In the genomic region with DNA sequence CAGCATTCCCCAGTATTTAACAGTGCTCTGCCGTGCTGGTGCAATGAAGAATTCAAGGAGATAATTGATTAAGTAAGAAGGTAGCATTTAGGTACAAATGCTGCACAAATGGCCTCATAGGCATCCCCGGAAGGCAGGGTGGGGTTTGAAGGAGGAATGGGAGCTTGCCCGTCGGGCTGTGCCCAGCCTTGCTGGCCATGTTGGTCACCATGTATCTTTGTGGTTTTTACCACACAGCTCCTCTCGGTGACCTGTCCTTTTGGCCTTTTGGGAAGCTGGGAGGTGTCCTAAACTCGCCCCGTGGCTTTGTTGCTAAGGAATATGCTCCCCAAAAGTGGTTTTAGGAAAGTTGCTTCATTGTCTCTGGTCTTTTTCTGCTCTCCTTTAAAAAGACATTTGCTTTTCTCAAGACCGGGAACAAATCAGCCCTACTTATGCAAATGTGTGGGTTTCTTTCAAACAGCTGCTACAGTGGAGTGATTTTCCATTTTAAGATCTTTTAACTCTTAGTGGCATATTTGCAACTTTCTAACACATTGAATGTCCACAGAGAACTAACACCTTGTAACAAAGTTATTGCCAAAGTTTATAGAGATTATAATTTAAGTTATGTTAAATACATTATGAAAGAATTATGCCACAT, we compare ENCODE assay signal across 16 cellular contexts. TPM values are rescaled to one million over a fixed set of nuclear protein-coding genes. Genes with fewer than 3 reads are reported as not detected.
A peak's percentile ranks its signal among the peaks of the same experiment; 100 is the strongest.
DNase-seq lines count a peak whose midpoint lies in the region; ATAC-seq lines count a peak whose summit lies in the region.
"Had no signal": no experiment of that assay in that cellular context is flagged by ENCODE, and none has a peak within 500 bp of the region (broad histone marks: within the 10 kb centered on the region; RNA-seq: fewer than 3 reads in every experiment).

No MANE protein-coding gene starts in this region.

- no peak for DNase-seq in activated T-cell treated with anti-CD3 and anti-CD28 coated beads, Interleukin-2, amount 50 U/mL, for 72 hours
- no peak for DNase-seq in activated T-cell treated with anti-CD3 and anti-CD28 coated beads, Interleukin-2, amount 50 U/mL, for 24 hours
- no peak for DNase-seq in activated naive CD8-positive, alpha-beta T cell treated with anti-CD3 and anti-CD28 coated beads, Interleukin-2, amount 10 ng/mL, durations not matched to agents 7 days and 5 days
- no peak for DNase-seq in stimulated activated naive CD8-positive, alpha-beta T cell treated with anti-CD3 and anti-CD28 coated beads, Interleukin-15, amount 100 ng/mL, for 72 hours
- DNase-seq in COLO668 (lab: John Stamatoyannopoulos, UW; ENCODE audit: unreplicated experiment) (no peak), NOMO-1 treated with DMSO at 0.1 percent for 48 hours (lab: John Stamatoyannopoulos, UW; ENCODE audit: unreplicated experiment) (no peak)
- DNase-seq: ACHN; activated CD8-positive, alpha-beta memory T cell treated with anti-CD3 and anti-CD28 coated beads, Interleukin-2, amount 50 U/mL, for 48 hours; MV-4-11; posterior cingulate gyrus; thyroid gland had no signal

- H3K27me3 Mint-ChIP-seq in activated T-cell treated with anti-CD3 and anti-CD28 coated beads, Interleukin-2, amount 50 U/mL, for 72 hours (ENCODE audit: low read depth), result no peaks in the 10 kb centered on the region
- H3K27me3 Mint-ChIP-seq in activated T-cell treated with anti-CD3 and anti-CD28 coated beads, Interleukin-2, amount 50 U/mL, for 24 hours, result peaks cover 37% of the 10 kb centered on the region
- peaks cover 3% of the 10 kb centered on the region for H3K27me3 Mint-ChIP-seq in activated naive CD8-positive, alpha-beta T cell treated with anti-CD3 and anti-CD28 coated beads, Interleukin-2, amount 10 ng/mL, durations not matched to agents 7 days and 5 days
- H3K27me3 Mint-ChIP-seq in stimulated activated naive CD8-positive, alpha-beta T cell treated with anti-CD3 and anti-CD28 coated beads, Interleukin-15, amount 100 ng/mL, for 72 hours, result no peaks in the 10 kb centered on the region

- no peak overlapping the region for H3K27ac Mint-ChIP-seq in activated T-cell treated with anti-CD3 and anti-CD28 coated beads, Interleukin-2, amount 50 U/mL, for 72 hours
- H3K27ac Mint-ChIP-seq in activated T-cell treated with anti-CD3 and anti-CD28 coated beads, Interleukin-2, amount 50 U/mL, for 24 hours, result no peak overlapping the region
- H3K27ac Mint-ChIP-seq in activated naive CD8-positive, alpha-beta T cell treated with anti-CD3 and anti-CD28 coated beads, Interleukin-2, amount 10 ng/mL, durations not matched to agents 7 days and 5 days, result no peak overlapping the region
- H3K27ac Mint-ChIP-seq in stimulated activated naive CD8-positive, alpha-beta T cell treated with anti-CD3 and anti-CD28 coated beads, Interleukin-15, amount 100 ng/mL, for 72 hours, result no peak overlapping the region

- POLR2A ChIA-PET in activated naive CD8-positive, alpha-beta T cell treated with anti-CD3 and anti-CD28 coated beads, Interleukin-2, amount 10 ng/mL, durations not matched to agents 7 days and 5 days (lab: Charles Lee), result no interaction called here

- H3K9me3 Mint-ChIP-seq in activated T-cell treated with anti-CD3 and anti-CD28 coated beads, Interleukin-2, amount 50 U/mL, for 72 hours, result no peaks in the 10 kb centered on the region
- no peaks in the 10 kb centered on the region for H3K9me3 Mint-ChIP-seq in activated T-cell treated with anti-CD3 and anti-CD28 coated beads, Interleukin-2, amount 50 U/mL, for 24 hours
- peaks cover 3% of the 10 kb centered on the region for H3K9me3 Mint-ChIP-seq in activated naive CD8-positive, alpha-beta T cell treated with anti-CD3 and anti-CD28 coated beads, Interleukin-2, amount 10 ng/mL, durations not matched to agents 7 days and 5 days
- H3K9me3 Mint-ChIP-seq in stimulated activated naive CD8-positive, alpha-beta T cell treated with anti-CD3 and anti-CD28 coated beads, Interleukin-15, amount 100 ng/mL, for 72 hours, result no peaks in the 10 kb centered on the region

- no peak for ATAC-seq in activated T-cell treated with anti-CD3 and anti-CD28 coated beads, Interleukin-2, amount 50 U/mL, for 72 hours (replicated peaks in 1 of 2)
- peak; percentile 73 for ATAC-seq in HG02870 (IDR thresholded peaks at IDR 0.05; ENCODE audit: unreplicated experiment)
- no peak for ATAC-seq in activated naive CD8-positive, alpha-beta T cell treated with anti-CD3 and anti-CD28 coated beads, Interleukin-2, amount 10 ng/mL, durations not matched to agents 7 days and 5 days (ENCODE audit: low read depth)
- ATAC-seq in stimulated activated naive CD8-positive, alpha-beta T cell treated with anti-CD3 and anti-CD28 coated beads, Interleukin-15, amount 100 ng/mL, for 72 hours, result no peak
- no peak for ATAC-seq in HG02840 (IDR thresholded peaks at IDR 0.05; ENCODE audit: low FRiP score, unreplicated experiment)
- ATAC-seq: activated CD4-positive, CD25-positive, alpha-beta regulatory T cell treated with anti-CD3 and anti-CD28 coated beads, Interleukin-2, amount 50 U/mL, for 24 hours; Panc1 had no signal

- H3K36me3 Mint-ChIP-seq in activated T-cell treated with anti-CD3 and anti-CD28 coated beads, Interleukin-2, amount 50 U/mL, for 72 hours (ENCODE audit: insufficient read depth in 2 of 2), result no peaks in the 10 kb centered on the region
- no peaks in the 10 kb centered on the region for H3K36me3 Mint-ChIP-seq in activated T-cell treated with anti-CD3 and anti-CD28 coated beads, Interleukin-2, amount 50 U/mL, for 24 hours (ENCODE audit: low read depth)
- peaks cover 10% of the 10 kb centered on the region for H3K36me3 Mint-ChIP-seq in activated naive CD8-positive, alpha-beta T cell treated with anti-CD3 and anti-CD28 coated beads, Interleukin-2, amount 10 ng/mL, durations not matched to agents 7 days and 5 days

- H3K4me3 Mint-ChIP-seq in activated T-cell treated with anti-CD3 and anti-CD28 coated beads, Interleukin-2, amount 50 U/mL, for 72 hours, result peak overlapping the region; percentile 23 to 30
- H3K4me3 Mint-ChIP-seq in activated T-cell treated with anti-CD3 and anti-CD28 coated beads, Interleukin-2, amount 50 U/mL, for 24 hours, result no peak overlapping the region
- H3K4me3 Mint-ChIP-seq in activated naive CD8-positive, alpha-beta T cell treated with anti-CD3 and anti-CD28 coated beads, Interleukin-2, amount 10 ng/mL, durations not matched to agents 7 days and 5 days, result peak overlapping the region; percentile 29
- H3K4me3 Mint-ChIP-seq in stimulated activated naive CD8-positive, alpha-beta T cell treated with anti-CD3 and anti-CD28 coated beads, Interleukin-15, amount 100 ng/mL, for 72 hours, result peak overlapping the region; percentile 42 to 61

- peaks cover 39% of the 10 kb centered on the region for H3K4me1 Mint-ChIP-seq in activated T-cell treated with anti-CD3 and anti-CD28 coated beads, Interleukin-2, amount 50 U/mL, for 72 hours (ENCODE audit: low read depth)
- H3K4me1 Mint-ChIP-seq in activated T-cell treated with anti-CD3 and anti-CD28 coated beads, Interleukin-2, amount 50 U/mL, for 24 hours (ENCODE audit: low read depth), result peaks cover 32% of the 10 kb centered on the region
- peaks cover 50% of the 10 kb centered on the region for H3K4me1 Mint-ChIP-seq in activated naive CD8-positive, alpha-beta T cell treated with anti-CD3 and anti-CD28 coated beads, Interleukin-2, amount 10 ng/mL, durations not matched to agents 7 days and 5 days
- H3K4me1 Mint-ChIP-seq in stimulated activated naive CD8-positive, alpha-beta T cell treated with anti-CD3 and anti-CD28 coated beads, Interleukin-15, amount 100 ng/mL, for 72 hours, result peaks cover 75% of the 10 kb centered on the region

RNA-seq across cellular contexts. Expression of gene SNTG2, which starts 28.8 kb away (rescaled TPM):
- 1 to 10 TPM; 2.5 to 3.8 TPM for total RNA-seq in activated T-cell treated with anti-CD3 and anti-CD28 coated beads, Interleukin-2, amount 50 U/mL, for 72 hours
- total RNA-seq in activated naive CD8-positive, alpha-beta T cell treated with anti-CD3 and anti-CD28 coated beads, Interleukin-2, amount 10 ng/mL, durations not matched to agents 7 days and 5 days, result 1 to 10 TPM; 2.9 to 3.5 TPM
- total RNA-seq: endothelial cell of umbilical vein had no signal
